In the genomic region with DNA sequence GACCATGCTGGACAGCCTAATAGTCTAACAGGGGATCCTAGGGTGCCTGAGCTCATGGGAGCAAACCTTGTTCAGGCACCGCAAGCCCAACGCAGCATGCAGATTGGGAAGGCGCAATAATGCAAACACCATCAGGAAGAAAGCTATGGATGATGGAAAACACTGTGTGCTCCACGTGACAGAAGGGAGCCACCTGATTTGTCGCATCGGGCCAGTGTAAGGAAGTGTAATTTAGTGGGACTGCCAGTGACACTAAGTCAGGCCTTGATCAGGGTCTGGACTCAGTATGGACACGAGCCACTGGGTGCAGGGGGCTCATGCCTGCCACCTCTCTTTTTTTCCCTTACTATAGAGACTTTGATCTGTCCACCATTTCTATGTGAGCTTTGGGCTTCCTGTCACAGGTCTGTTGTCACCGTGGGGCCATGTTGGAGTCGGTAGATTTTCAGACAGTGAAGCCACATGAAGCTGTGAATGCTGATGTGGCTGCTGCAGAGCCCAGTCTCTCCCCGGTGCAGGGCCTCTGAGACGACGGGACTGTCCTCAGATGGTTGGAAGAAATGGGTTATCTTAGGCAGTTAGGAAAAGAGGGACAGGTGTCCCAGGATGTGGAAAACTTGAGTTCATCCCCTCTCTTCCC, we compare ENCODE assay signal across 2 cellular contexts.
TF ChIP-seq lines count a peak whose summit lies in the region.

No MANE protein-coding gene starts in this region.

TF ChIP-seq in IMR-90, 13 proteins besides CTCF, POLR2A, EP300 and RAD21:
- TF ChIP-seq BHLHE40 (IDR thresholded peaks at IDR 0.05; ENCODE audit: low read depth, low read length) = no peak
- TF ChIP-seq FOS (IDR thresholded peaks at IDR 0.05; ENCODE audit: low read depth, low read length) = no peak
- no peak for TF ChIP-seq MXI1 (IDR thresholded peaks at IDR 0.05; ENCODE audit: borderline replicate concordance, low read depth, low read length)
- no peak for TF ChIP-seq SMC3 (IDR thresholded peaks at IDR 0.05; ENCODE audit: low read depth, low read length)
- TF ChIP-seq RFX5 (IDR thresholded peaks at IDR 0.05; ENCODE audit: low read depth, low read length) = no peak
- TF ChIP-seq, protein P1, sequence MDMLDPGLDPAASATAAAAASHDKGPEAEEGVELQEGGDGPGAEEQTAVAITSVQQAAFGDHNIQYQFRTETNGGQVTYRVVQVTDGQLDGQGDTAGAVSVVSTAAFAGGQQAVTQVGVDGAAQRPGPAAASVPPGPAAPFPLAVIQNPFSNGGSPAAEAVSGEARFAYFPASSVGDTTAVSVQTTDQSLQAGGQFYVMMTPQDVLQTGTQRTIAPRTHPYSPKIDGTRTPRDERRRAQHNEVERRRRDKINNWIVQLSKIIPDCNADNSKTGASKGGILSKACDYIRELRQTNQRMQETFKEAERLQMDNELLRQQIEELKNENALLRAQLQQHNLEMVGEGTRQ (IDR thresholded peaks at IDR 0.05; ENCODE audit: low read depth, low read length) = no peak
- no peak for TF ChIP-seq NFE2L2 (IDR thresholded peaks at IDR 0.05; ENCODE audit: low read depth, low read length)
- TF ChIP-seq RCOR1 (IDR thresholded peaks at IDR 0.05; ENCODE audit: insufficient replicate concordance, low read length) = no peak
- TF ChIP-seq MAFK (IDR thresholded peaks at IDR 0.05; ENCODE audit: low read depth, low read length) = no peak
- no peak for TF ChIP-seq CEBPB (IDR thresholded peaks at IDR 0.05; ENCODE audit: low read depth, low read length)
- TF ChIP-seq CHD1 (IDR thresholded peaks at IDR 0.05; ENCODE audit: low read depth, low read length) = no peak
- TF ChIP-seq, protein P2, sequence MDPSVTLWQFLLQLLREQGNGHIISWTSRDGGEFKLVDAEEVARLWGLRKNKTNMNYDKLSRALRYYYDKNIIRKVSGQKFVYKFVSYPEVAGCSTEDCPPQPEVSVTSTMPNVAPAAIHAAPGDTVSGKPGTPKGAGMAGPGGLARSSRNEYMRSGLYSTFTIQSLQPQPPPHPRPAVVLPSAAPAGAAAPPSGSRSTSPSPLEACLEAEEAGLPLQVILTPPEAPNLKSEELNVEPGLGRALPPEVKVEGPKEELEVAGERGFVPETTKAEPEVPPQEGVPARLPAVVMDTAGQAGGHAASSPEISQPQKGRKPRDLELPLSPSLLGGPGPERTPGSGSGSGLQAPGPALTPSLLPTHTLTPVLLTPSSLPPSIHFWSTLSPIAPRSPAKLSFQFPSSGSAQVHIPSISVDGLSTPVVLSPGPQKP (IDR thresholded peaks at IDR 0.05; ENCODE audit: borderline replicate concordance, low read depth, low read length) = no peak
- TF ChIP-seq MAZ (IDR thresholded peaks at IDR 0.05; ENCODE audit: borderline replicate concordance, low read depth, low read length) = no peak

TF ChIP-seq in H1, 55 proteins besides CTCF, POLR2A, EP300 and RAD21:
- no peak for TF ChIP-seq SIX5 (IDR thresholded peaks at IDR 0.05; ENCODE audit: low read depth, low read length)
- no peak for TF ChIP-seq RNF2 (IDR thresholded peaks at IDR 0.05; ENCODE audit: borderline replicate concordance, low read depth, low read length, missing control alignments, poor library complexity, severe bottlenecking)
- no peak for TF ChIP-seq GABPA (IDR thresholded peaks at IDR 0.05; ENCODE audit: borderline replicate concordance, insufficient read depth, low read length)
- TF ChIP-seq SIN3A (conservative IDR thresholded peaks at IDR 0.05 in 1 of 2, IDR thresholded peaks at IDR 0.05 in 1 of 2; ENCODE audit: low read depth in 1 of 2, low read length in 2 of 2) = no peak
- no peak for TF ChIP-seq BCL11A (IDR thresholded peaks at IDR 0.05; ENCODE audit: low read depth in 2 of 2, low read length in 2 of 2)
- no peak for TF ChIP-seq RFX5 (IDR thresholded peaks at IDR 0.05; ENCODE audit: borderline replicate concordance, low read depth, low read length)
- no peak for TF ChIP-seq NANOG (IDR thresholded peaks at IDR 0.05; ENCODE audit: insufficient read depth, low read depth, low read length, poor library complexity, severe bottlenecking)
- no peak for TF ChIP-seq SP1 (IDR thresholded peaks at IDR 0.05; ENCODE audit: low read depth, low read length)
- no peak for TF ChIP-seq SRF (IDR thresholded peaks at IDR 0.05; ENCODE audit: low read depth, low read length)
- no peak for TF ChIP-seq KDM4A (IDR thresholded peaks at IDR 0.05; ENCODE audit: low read depth, low read length, severe bottlenecking)
- TF ChIP-seq JUND (IDR thresholded peaks at IDR 0.05; ENCODE audit: low read length) = no peak
- TF ChIP-seq ZNF274 (IDR thresholded peaks at IDR 0.05; ENCODE audit: borderline replicate concordance, extremely low read depth, low read length) = no peak
- no peak for TF ChIP-seq HDAC2 (IDR thresholded peaks at IDR 0.05; ENCODE audit: borderline replicate concordance in 1 of 2, low read depth in 2 of 2, low read length in 2 of 2)
- TF ChIP-seq POU5F1 (IDR thresholded peaks at IDR 0.05; ENCODE audit: low read depth, low read length) = no peak
- no peak for TF ChIP-seq GTF2F1 (IDR thresholded peaks at IDR 0.05; ENCODE audit: borderline replicate concordance, low read depth, low read length)
- no peak for TF ChIP-seq RBBP5 (IDR thresholded peaks at IDR 0.05; ENCODE audit: borderline replicate concordance, low read depth, low read length)
- TF ChIP-seq CTBP2 (IDR thresholded peaks at IDR 0.05; ENCODE audit: borderline replicate concordance, insufficient read depth, insufficient read length, low read length) = no peak
TF ChIP-seq in H1: peak in this region for 0.
